ENCODE assay signal across 10 cellular contexts in the genomic region with DNA sequence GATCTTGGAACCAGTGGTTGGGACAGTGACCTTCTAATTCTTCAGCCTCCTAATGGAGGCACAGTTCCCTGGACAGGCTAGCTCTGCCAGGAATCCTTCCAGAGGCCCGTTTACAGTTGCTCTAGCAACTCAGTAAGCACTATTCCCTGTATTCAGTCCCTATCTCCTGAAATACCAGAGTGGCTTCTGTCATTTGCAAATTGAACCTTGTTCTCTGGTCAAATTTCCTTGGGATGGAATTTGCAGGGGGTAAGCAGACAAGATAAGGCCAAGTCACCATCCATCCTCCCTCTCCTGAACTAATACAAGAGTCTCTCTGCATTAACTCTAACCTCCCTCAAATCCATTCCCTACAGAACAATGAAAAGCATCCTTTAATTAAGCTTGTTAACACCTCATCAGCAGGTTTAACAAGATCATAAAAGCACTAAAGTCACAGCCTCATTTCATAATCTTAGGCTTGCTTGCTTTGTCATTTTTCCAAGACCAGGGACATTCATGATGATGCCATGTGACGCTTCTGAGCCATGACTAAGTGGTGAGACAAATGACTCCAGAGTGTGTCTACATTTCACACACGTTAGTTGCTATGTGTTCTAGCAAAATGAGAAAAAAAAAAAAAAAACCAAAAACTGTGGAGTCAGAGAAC. TPM values are rescaled to one million over a fixed set of nuclear protein-coding genes. Genes with fewer than 3 reads are reported as not detected.
DNase-seq lines count a peak whose midpoint lies in the region; TF ChIP-seq lines count a peak whose summit lies in the region.
"Had no signal": no experiment of that assay in that cellular context is flagged by ENCODE, and none has a peak within 500 bp of the region (broad histone marks: within the 10 kb centered on the region; RNA-seq: fewer than 3 reads in every experiment).

No MANE protein-coding gene starts in this region.

- DNase-seq in GM04504 (ENCODE audit: low read depth): peak; percentile 62
- peak; percentile 26 for DNase-seq in NCI-H69 (lab: John Stamatoyannopoulos, UW)
- peak; percentile 59 to 82 for DNase-seq in erythroblast (lab: John Stamatoyannopoulos, UW)
- DNase-seq in skeletal muscle cell (ENCODE audit: low read depth): peak; percentile 53
- no peak for DNase-seq in OCI-LY7 (ENCODE audit: low spot score)
- no peak for DNase-seq in activated CD8-positive, alpha-beta memory T cell treated with anti-CD3 and anti-CD28 coated beads, Interleukin-2, amount 50 U/mL, for 48 hours
- no peak for DNase-seq in A673 (ENCODE audit: low spot score)
- DNase-seq: activated T-cell treated with anti-CD3 and anti-CD28 coated beads, Interleukin-2, amount 50 U/mL, for 24 hours; T-helper 2 cell had no signal

- H3K9me2 ChIP-seq in OCI-LY7 (ENCODE audit: insufficient read depth, low read length): no peaks in the 10 kb centered on the region

- H3K27ac ChIP-seq in OCI-LY7 (ENCODE audit: low read depth, low read length, poor library complexity, severe bottlenecking) (no peak overlapping the region), A673 (ENCODE audit: low read depth, low read length, poor library complexity, severe bottlenecking) (no peak overlapping the region)
- H3K27ac ChIP-seq: dorsolateral prefrontal cortex had no signal

- TF ChIP-seq POLR2A in erythroblast (IDR thresholded peaks at IDR 0.05; ENCODE audit: low read length): no peak

- no peaks in the 10 kb centered on the region for H3K27me3 ChIP-seq in A673 (replicated peaks; ENCODE audit: insufficient read depth, low read depth, low read length, poor library complexity)
- H3K27me3 ChIP-seq: dorsolateral prefrontal cortex had no signal

- POLR2A ChIA-PET in OCI-LY7 (lab: Charles Lee) (interaction anchor here (0.7 kb wide), 2 partner anchors 24 to 1738 kb away, joined by 3 to 4 read pairs; no protein-coding TSS in a partner anchor), A673 (lab: Charles Lee; ENCODE audit: low non-redundant PET) (no interaction called here)

- BruUV-seq in OCI-LY7 (replicated peaks; lab: Mats Ljungman, UMichigan) (no TSS peak), A673 (replicated peaks; lab: Mats Ljungman, UMichigan) (no TSS peak)

- no peak overlapping the region for H2AFZ ChIP-seq in OCI-LY7 (ENCODE audit: low read length)

- H3K4me1 ChIP-seq in OCI-LY7 (ENCODE audit: insufficient read depth, low read length, poor library complexity, severe bottlenecking) (no peaks in the 10 kb centered on the region), A673 (ENCODE audit: insufficient read depth, low read length, poor library complexity, severe bottlenecking) (peaks cover 44% of the 10 kb centered on the region)

- TF ChIP-seq CTCF in OCI-LY7 (conservative IDR thresholded peaks at IDR 0.05; ENCODE audit: low read length): no peak
- no peak for TF ChIP-seq CTCF in A673 (conservative IDR thresholded peaks at IDR 0.05; ENCODE audit: low read depth, low read length)

- no peak overlapping the region for H3K4me2 ChIP-seq in OCI-LY7 (ENCODE audit: low read length)

- no peaks in the 10 kb centered on the region for H4K20me1 ChIP-seq in OCI-LY7 (ENCODE audit: insufficient read depth, low read length)

- CTCF ChIA-PET in OCI-LY7 (lab: Charles Lee; ENCODE audit: unreplicated experiment): no interaction called here
- CTCF ChIA-PET in A673 (lab: Charles Lee): no interaction called here

- H3K9me3 ChIP-seq in OCI-LY7 (ENCODE audit: low read length) (no peaks in the 10 kb centered on the region), A673 (ENCODE audit: low read depth, low read length, poor library complexity, severe bottlenecking) (no peaks in the 10 kb centered on the region)

- intact Hi-C loops in OCI-LY7 (cut with micrococcal nuclease; ENCODE audit: unreplicated experiment) (no loop called here), A673 (cut with micrococcal nuclease; ENCODE audit: unreplicated experiment) (no loop called here)

- H3K4me3 ChIP-seq in skeletal muscle cell (ENCODE audit: low read depth, low read length): no peak overlapping the region
- no peak overlapping the region for H3K4me3 ChIP-seq in OCI-LY7 (ENCODE audit: low read depth, low read length, poor library complexity, severe bottlenecking)
- no peak overlapping the region for H3K4me3 ChIP-seq in A673 (ENCODE audit: low read depth, low read length, poor library complexity, severe bottlenecking)
- H3K4me3 ChIP-seq: dorsolateral prefrontal cortex had no signal

- H3K36me3 ChIP-seq in OCI-LY7 (ENCODE audit: insufficient read depth, low read length) (no peaks in the 10 kb centered on the region), A673 (ENCODE audit: insufficient read depth, low read length, poor library complexity, severe bottlenecking) (no peaks in the 10 kb centered on the region)

- no peaks in the 10 kb centered on the region for H3K79me2 ChIP-seq in OCI-LY7 (ENCODE audit: insufficient read depth, low read depth, low read length)

RNA-seq across cellular contexts. Expression of gene SLC22A23, which starts 37.1 kb away (rescaled TPM):
- total RNA-seq in OCI-LY7 (2014; rRNA removed; shearing (Covaris generic)): not detected in 2 replicates
- not detected in 2 replicates for total RNA-seq in OCI-LY7 (2022)
- total RNA-seq in A673 (2021): 6.2 TPM in 2 replicates

Comparison
In these comparisons a context has a peak if more than half of its experiments do, and no peak if none do; other contexts are left out.
1. DNase-seq: peak in GM04504 (single experiment), NCI-H69 (single experiment), erythroblast (2 of 2) and skeletal muscle cell (single experiment); none in OCI-LY7 (single experiment), activated CD8-positive, alpha-beta memory T cell treated with anti-CD3 and anti-CD28 coated beads, Interleukin-2, amount 50 U/mL, for 48 hours (single experiment) and A673 (single experiment).